In the genomic region with DNA sequence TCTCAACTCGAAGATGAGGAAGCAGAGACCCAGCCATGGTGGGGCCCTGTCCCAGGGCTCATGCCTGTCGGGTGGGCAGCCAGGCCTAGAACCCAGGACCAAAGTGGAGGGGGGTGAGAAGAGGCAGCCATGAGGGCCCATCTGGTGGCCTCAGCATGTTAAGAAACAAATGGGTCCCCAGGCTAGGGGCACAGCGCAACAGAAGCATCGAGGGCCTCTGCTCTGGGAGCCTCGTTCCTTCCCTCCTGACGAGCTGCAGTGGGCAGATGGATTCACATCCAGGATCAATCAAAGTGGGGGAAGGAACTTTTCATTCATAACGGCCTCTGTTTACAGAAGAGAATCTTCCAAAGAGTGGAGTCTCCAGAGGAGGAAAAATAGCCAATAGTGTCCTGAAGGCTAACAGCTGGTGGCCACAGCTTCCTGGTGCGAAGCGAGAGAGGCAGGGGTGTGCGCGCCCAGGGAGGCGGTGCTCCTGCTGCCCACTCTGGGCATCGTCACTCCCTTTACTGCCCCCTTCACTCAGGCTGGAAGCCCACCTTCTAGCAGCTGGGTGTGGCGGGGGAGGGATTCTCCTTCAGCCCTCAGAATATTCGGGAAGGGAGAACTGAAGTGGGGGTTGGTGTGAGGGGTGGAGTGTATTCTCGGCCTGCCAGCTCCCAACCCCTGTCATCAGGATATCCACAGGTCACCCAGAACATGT, we compare ENCODE assay signal across 13 cellular contexts. TPM values are rescaled to one million over a fixed set of nuclear protein-coding genes. Genes with fewer than 3 reads are reported as not detected.
DNase-seq lines count a peak whose midpoint lies in the region; ATAC-seq and TF ChIP-seq lines count a peak whose summit lies in the region.
"Had no signal": no experiment of that assay in that cellular context is flagged by ENCODE, and none has a peak within 500 bp of the region (broad histone marks: within the 10 kb centered on the region; RNA-seq: fewer than 3 reads in every experiment).

No MANE protein-coding gene starts in this region.

- TF ChIP-seq CTCF in lung (IDR thresholded peaks at IDR 0.05; ENCODE audit: control extremely low read depth, extremely low read depth), result no peak

- H3K27me3 Mint-ChIP-seq in T-helper 1 cell treated with Interleukin-12 subunit alpha and Interleukin-12 subunit beta and Interleukin-4 antibody, amounts not matched to agents 30 μg/mL and 1 μg/mL, for 36 hours (ENCODE audit: low read depth), result no peaks in the 10 kb centered on the region

- H3K27ac ChIP-seq in angular gyrus (ENCODE audit: low read depth, low read length) (peak overlapping the region; percentile 95), lung (ENCODE audit: low read depth in 1 of 2, low read length in 1 of 2) (peak overlapping the region; percentile 22 to 71), substantia nigra (ENCODE audit: low read depth, low read length, poor library complexity, severe bottlenecking) (peak overlapping the region; percentile 100)

- peaks cover 0 to 5% of the 10 kb centered on the region in 2 donors for H3K36me3 ChIP-seq in lung (ENCODE audit: control insufficient read depth in 2 of 2, insufficient read depth in 2 of 2, low read length in 2 of 2)

- peaks cover 8% of the 10 kb centered on the region for H3K36me3 Mint-ChIP-seq in T-helper 1 cell treated with Interleukin-12 subunit alpha and Interleukin-12 subunit beta and Interleukin-4 antibody, amounts not matched to agents 30 μg/mL and 1 μg/mL, for 36 hours (ENCODE audit: low read depth)

- H3K9me3 ChIP-seq in lung (ENCODE audit: control insufficient read depth in 2 of 2, insufficient read depth in 1 of 2, low read length in 1 of 2), result no peaks in the 10 kb centered on the region

- no peak overlapping the region for H3K4me3 ChIP-seq in lung

- H3K4me1 Mint-ChIP-seq in T-helper 1 cell treated with Interleukin-12 subunit alpha and Interleukin-12 subunit beta and Interleukin-4 antibody, amounts not matched to agents 30 μg/mL and 1 μg/mL, for 36 hours (ENCODE audit: low read depth), result peaks cover 28% of the 10 kb centered on the region

- DNase-seq in T-helper 1 cell (no peak), lung (ENCODE audit: low spot score) (no peak), substantia nigra (lab: John Stamatoyannopoulos, UW) (peak in 1 of 49 donors; percentile 43), hippocampal formation (lab: John Stamatoyannopoulos, UW) (no peak), GM03348 (ENCODE audit: low spot score) (no peak)
- DNase-seq: foreskin fibroblast, NCI-H1694 treated with DMSO at 0.1 percent for 48 hours had no signal

- ATAC-seq in lung (ENCODE audit: insufficient read depth, low FRiP score) (no peak), HG02610 (IDR thresholded peaks at IDR 0.05; ENCODE audit: unreplicated experiment) (no peak)

- H3K9me3 Mint-ChIP-seq in T-helper 1 cell treated with Interleukin-12 subunit alpha and Interleukin-12 subunit beta and Interleukin-4 antibody, amounts not matched to agents 30 μg/mL and 1 μg/mL, for 36 hours, result no peaks in the 10 kb centered on the region
- H3K9me3 Mint-ChIP-seq: activated CD4-positive, alpha-beta T cell treated with anti-CD3 and anti-CD28 coated beads, Interleukin-2, amount 10 ng/mL, durations not matched to agents 7 days and 5 days; nephron progenitor cell had no signal

- WGBS in lung, 2 donors, result 73 to 86% methylated on average over 16 of the region's 16 CpGs

- peaks cover 0 to 14% of the 10 kb centered on the region in 2 donors for H3K4me1 ChIP-seq in lung (ENCODE audit: control insufficient read depth in 2 of 2, insufficient read depth in 2 of 2, low read length in 2 of 2)

- no peak overlapping the region for H3K4me3 Mint-ChIP-seq in T-helper 1 cell treated with Interleukin-12 subunit alpha and Interleukin-12 subunit beta and Interleukin-4 antibody, amounts not matched to agents 30 μg/mL and 1 μg/mL, for 36 hours
- H3K4me3 Mint-ChIP-seq: activated CD4-positive, alpha-beta T cell treated with anti-CD3 and anti-CD28 coated beads, Interleukin-2, amount 10 ng/mL, durations not matched to agents 7 days and 5 days; nephron progenitor cell had no signal

- H3K27me3 ChIP-seq in lung (ENCODE audit: control insufficient read depth, insufficient read depth), result no peaks in the 10 kb centered on the region

- H3K27ac Mint-ChIP-seq in T-helper 1 cell treated with Interleukin-12 subunit alpha and Interleukin-12 subunit beta and Interleukin-4 antibody, amounts not matched to agents 30 μg/mL and 1 μg/mL, for 36 hours, result peak overlapping the region; percentile 81
- H3K27ac Mint-ChIP-seq: activated CD4-positive, alpha-beta T cell treated with anti-CD3 and anti-CD28 coated beads, Interleukin-2, amount 10 ng/mL, durations not matched to agents 7 days and 5 days; nephron progenitor cell had no signal

RNA-seq across cellular contexts. Expression of a gene that starts 4.3 kb away (rescaled TPM):
- total RNA-seq in lung, result 10 to 100 TPM; 18.1 to 22.9 TPM
- 10 to 100 TPM; 18.9 to 27.8 TPM for polyA plus RNA-seq in lung

RNA-seq across cellular contexts. Expression of a gene that starts 51.1 kb away (rescaled TPM):
- total RNA-seq in lung, result not detected
- polyA plus RNA-seq in lung, result 1 to 10 TPM in 1 of 2 donors, under 1 TPM in 1; 0.57 to 1.2 TPM
- total RNA-seq: Daoy had no signal

Comparison
In these comparisons a context has a peak if more than half of its experiments do, and no peak if none do; other contexts are left out.
1. H3K27ac ChIP-seq: peak in every context shown above with its lines; median percentile 100 in substantia nigra; 95 in angular gyrus; 46 in lung.